In the genomic region with DNA sequence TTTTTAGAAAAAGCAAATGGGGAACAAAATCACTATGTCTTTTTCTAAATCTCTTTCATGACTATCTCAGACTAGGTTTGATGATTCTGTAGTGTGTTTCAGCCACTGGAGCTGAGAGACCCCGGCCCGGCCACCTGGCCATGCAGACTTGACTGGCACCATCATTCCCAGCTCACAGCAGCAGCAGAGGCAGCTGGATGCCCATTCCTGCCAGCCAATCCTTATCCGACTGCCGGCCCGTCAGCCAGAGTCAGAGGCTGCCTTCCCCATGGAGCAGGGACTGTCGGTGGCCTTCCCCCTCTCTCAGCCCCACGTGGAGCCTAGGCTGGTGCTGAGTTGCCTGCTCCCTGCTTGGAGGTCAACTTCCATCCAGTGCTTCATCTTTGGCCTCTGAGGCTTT, we compare ENCODE assay signal across 20 cellular contexts.
"Had no signal": no experiment of that assay in that cellular context is flagged by ENCODE, and none has a peak within 500 bp of the region (broad histone marks: within the 10 kb centered on the region; RNA-seq: fewer than 3 reads in every experiment).

No MANE protein-coding gene starts in this region.

- H3K27ac ChIP-seq: epithelial cell of prostate, gastrocnemius medialis, suprapubic skin, thyroid gland, uterus had no signal

- H3K9me3 ChIP-seq: esophagus muscularis mucosa, gastrocnemius medialis, heart right ventricle, sigmoid colon, suprapubic skin, thyroid gland, upper lobe of left lung, uterus had no signal

- H3K27me3 ChIP-seq: esophagus muscularis mucosa, gastrocnemius medialis, heart right ventricle, sigmoid colon, suprapubic skin, thyroid gland, upper lobe of left lung, uterus had no signal

- DNase-seq: effector memory CD8-positive, alpha-beta T cell; gastrocnemius medialis; heart right ventricle; hypothalamus; kidney glomerular epithelial cell; mammary epithelial cell; sigmoid colon; stimulated activated CD4-positive, alpha-beta T cell treated with anti-CD3 and anti-CD28 coated beads, Interleukin-2, amount 100 ng/mL, for 24 hours; stimulated activated CD4-positive, alpha-beta T cell treated with anti-CD3 and anti-CD28 coated beads, Interleukin-4, amount 100 ng/mL, for 4 hours; stimulated activated naive CD8-positive, alpha-beta T cell treated with anti-CD3 and anti-CD28 coated beads, Interleukin-15, Interleukin-2, amounts not matched to agents 100 U/mL and 50 U/mL, for 24 hours; thyroid gland; uterus had no signal

- ATAC-seq: effector memory CD8-positive, alpha-beta T cell; gastrocnemius medialis; left lobe of liver; stimulated activated naive CD8-positive, alpha-beta T cell treated with anti-CD3 and anti-CD28 coated beads, Interleukin-15, Interleukin-2, amounts not matched to agents 100 U/mL and 50 U/mL, for 24 hours had no signal

- H3K36me3 Mint-ChIP-seq: mesothelial cell of epicardium had no signal

- H3K27ac Mint-ChIP-seq: effector memory CD8-positive, alpha-beta T cell; nephron had no signal

- H3K9me3 Mint-ChIP-seq: effector memory CD8-positive, alpha-beta T cell; mesothelial cell of epicardium; nephron had no signal

- H3K4me3 ChIP-seq: esophagus muscularis mucosa, gastrocnemius medialis, heart right ventricle, sigmoid colon, skin epidermis, suprapubic skin, thyroid gland, upper lobe of left lung, uterus had no signal

- H3K36me3 ChIP-seq: esophagus muscularis mucosa, gastrocnemius medialis, heart right ventricle, sigmoid colon, suprapubic skin, thyroid gland, upper lobe of left lung, uterus had no signal

- H3K4me3 Mint-ChIP-seq: effector memory CD8-positive, alpha-beta T cell; mesothelial cell of epicardium; nephron had no signal
